Comparison of ENCODE assay signal across 1 cellular context in the genomic region with DNA sequence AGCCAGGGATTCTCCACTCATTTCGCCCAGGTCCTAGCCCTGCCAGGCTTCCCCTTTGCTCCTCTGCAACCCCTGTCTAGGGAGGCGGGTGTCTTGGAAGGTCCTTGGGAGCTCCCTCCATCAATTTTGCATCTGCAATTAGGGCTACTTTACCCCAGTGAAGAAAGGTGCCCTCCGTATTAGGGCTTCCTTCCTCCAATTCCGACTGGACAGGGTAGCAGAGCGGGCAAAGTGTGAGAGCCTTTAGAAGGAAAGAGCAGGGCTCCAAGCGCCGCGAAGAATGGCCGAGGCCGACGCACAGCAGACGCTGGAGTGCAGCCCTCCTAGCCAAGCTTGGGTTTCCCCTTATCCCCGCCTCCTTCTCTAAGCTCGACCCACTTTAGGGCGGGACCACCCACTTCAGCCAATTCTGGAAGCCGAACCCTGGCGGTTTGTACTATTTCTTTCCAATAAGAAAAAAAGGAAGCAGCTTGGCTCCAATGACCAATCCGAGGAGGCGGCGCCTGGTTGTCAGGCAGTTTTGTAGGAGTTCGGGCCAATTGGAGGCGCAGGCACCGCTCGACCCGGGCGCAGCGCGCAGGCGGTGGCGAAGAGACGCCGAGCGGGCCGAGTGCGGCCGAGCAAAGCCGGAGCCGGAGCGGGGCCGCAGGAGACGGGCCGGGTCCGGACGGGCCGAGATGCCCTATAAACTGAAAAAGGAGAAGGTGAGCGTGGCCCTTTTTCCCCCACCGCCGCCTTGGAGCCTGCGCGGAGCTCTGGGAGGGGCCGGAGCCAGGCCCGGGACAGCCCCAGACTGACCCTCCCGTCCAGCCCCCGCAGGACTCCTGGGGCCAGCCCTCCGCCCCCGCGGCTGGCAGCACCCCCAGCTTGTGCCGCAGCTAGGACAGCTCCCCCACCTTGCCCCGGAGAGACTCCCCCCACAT.
TF ChIP-seq lines count a peak whose summit lies in the region.

A gene (plus strand): TSS at position 570 of the 923 bp plus-strand sequence. CDS start 108 bp downstream, at position 678.

TF ChIP-seq in K562, 482 proteins besides CTCF, POLR2A, EP300 and RAD21 (continued from another document and continues in another):
- TF ChIP-seq, protein P1, sequence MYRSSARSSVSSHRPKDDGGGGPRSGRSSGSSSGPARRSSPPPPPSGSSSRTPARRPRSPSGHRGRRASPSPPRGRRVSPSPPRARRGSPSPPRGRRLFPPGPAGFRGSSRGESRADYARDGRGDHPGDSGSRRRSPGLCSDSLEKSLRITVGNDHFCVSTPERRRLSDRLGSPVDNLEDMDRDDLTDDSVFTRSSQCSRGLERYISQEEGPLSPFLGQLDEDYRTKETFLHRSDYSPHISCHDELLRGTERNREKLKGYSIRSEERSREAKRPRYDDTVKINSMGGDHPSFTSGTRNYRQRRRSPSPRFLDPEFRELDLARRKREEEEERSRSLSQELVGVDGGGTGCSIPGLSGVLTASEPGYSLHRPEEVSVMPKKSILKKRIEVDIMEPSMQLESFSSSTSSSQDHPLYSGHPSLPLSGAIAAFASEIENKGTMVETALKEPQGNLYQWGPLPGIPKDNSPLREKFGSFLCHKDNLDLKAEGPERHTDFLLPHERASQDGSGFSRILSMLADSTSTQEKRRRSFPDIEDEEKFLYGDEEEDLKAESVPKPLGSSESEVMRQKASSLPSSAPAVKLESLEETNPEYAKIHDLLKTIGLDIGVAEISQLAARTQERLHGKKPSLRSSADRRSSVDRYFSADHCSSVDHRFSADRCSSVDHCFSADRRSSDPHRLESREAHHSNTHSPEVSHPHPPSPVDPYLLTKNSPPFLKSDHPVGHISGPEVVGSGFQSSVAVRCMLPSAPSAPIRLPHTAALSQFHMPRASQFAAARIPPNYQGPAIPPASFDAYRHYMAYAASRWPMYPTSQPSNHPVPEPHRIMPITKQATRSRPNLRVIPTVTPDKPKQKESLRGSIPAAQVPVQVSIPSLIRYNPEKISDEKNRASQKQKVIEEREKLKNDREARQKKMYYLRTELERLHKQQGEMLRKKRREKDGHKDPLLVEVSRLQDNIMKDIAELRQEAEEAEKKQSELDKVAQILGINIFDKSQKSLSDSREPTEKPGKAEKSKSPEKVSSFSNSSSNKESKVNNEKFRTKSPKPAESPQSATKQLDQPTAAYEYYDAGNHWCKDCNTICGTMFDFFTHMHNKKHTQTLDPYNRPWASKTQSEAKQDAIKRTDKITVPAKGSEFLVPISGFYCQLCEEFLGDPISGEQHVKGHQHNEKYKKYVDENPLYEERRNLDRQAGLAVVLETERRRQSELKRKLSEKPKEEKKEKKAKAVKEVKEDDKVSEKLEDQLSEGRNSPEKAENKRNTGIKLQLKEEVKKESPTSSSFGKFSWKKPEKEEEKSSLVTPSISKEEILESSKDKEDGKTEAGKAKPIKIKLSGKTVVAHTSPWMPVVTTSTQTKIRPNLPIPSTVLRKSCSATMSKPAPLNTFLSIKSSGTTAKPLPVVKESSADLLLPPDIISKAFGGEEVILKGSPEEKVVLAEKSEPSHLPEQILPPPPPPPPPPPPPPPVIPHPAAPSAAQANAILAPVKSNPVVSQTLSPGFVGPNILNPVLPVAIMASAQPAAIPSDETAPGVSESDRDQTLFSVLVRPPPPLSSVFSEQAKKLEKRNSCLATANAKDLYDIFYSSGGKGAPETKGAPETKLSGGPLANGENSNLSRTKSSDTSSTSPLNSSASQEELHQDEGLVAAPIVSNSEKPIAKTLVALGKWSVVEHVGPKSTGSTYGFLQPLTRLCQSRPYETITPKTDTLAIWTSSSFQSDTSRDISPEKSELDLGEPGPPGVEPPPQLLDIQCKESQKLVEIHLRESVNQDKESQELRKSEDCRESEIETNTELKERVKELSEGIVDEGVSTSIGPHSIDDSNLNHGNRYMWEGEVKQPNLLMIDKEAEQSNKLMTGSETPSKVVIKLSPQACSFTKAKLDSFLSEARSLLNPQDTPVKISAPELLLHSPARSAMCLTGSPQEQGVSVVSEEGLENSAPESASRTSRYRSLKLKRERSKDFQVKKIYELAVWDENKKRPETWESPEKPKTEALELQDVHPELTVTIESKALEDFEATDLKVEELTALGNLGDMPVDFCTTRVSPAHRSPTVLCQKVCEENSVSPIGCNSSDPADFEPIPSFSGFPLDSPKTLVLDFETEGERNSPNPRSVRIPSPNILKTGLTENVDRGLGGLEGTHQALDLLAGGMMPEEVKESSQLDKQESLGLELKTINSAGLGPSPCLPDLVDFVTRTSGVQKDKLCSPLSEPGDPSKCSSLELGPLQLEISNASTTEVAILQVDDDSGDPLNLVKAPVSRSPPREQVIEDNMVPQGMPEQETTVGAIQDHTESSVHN (IDR thresholded peaks at IDR 0.05; ENCODE audit: borderline replicate concordance in 1 of 2, low read depth in 1 of 2) = no peak
- no peak for TF ChIP-seq KDM1A (IDR thresholded peaks at IDR 0.05)
- no peak for TF ChIP-seq ZNF165 (CRISPR knock-in tag; IDR thresholded peaks at IDR 0.05; ENCODE audit: borderline replicate concordance)
- TF ChIP-seq, protein P2, sequence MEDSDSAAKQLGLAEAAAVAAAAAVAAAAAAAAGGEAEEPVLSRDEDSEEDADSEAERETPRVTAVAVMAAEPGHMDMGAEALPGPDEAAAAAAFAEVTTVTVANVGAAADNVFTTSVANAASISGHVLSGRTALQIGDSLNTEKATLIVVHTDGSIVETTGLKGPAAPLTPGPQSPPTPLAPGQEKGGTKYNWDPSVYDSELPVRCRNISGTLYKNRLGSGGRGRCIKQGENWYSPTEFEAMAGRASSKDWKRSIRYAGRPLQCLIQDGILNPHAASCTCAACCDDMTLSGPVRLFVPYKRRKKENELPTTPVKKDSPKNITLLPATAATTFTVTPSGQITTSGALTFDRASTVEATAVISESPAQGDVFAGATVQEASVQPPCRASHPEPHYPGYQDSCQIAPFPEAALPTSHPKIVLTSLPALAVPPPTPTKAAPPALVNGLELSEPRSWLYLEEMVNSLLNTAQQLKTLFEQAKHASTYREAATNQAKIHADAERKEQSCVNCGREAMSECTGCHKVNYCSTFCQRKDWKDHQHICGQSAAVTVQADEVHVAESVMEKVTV (CRISPR knock-in tag; IDR thresholded peaks at IDR 0.05) = no peak
- TF ChIP-seq TCFL5 (CRISPR knock-in tag; conservative IDR thresholded peaks at IDR 0.05) = no peak
- peak; percentile 36 for TF ChIP-seq SP2 (IDR thresholded peaks at IDR 0.05; ENCODE audit: extremely low read depth, low read depth, low read length, poor library complexity, severe bottlenecking)
- TF ChIP-seq ZNF384 (IDR thresholded peaks at IDR 0.05; ENCODE audit: low read depth, low read length) = 0 out of 2 replicates have a peak, but pooled peaks have one; percentile 17
- 0 out of 2 replicates have a peak, but pooled peaks have one; percentile 44 for TF ChIP-seq ZBTB17 (CRISPR knock-in tag; IDR thresholded peaks at IDR 0.05)
- TF ChIP-seq MIER1 (IDR thresholded peaks at IDR 0.05; ENCODE audit: low read depth) = no peak
- TF ChIP-seq, protein P3, sequence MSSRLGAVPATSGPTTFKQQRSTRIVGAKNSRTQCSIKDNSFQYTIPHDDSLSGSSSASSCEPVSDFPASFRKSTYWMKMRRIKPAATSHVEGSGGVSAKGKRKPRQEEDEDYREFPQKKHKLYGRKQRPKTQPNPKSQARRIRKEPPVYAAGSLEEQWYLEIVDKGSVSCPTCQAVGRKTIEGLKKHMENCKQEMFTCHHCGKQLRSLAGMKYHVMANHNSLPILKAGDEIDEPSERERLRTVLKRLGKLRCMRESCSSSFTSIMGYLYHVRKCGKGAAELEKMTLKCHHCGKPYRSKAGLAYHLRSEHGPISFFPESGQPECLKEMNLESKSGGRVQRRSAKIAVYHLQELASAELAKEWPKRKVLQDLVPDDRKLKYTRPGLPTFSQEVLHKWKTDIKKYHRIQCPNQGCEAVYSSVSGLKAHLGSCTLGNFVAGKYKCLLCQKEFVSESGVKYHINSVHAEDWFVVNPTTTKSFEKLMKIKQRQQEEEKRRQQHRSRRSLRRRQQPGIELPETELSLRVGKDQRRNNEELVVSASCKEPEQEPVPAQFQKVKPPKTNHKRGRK (tag; IDR thresholded peaks at IDR 0.05) = no peak
- TF ChIP-seq HMG20A (CRISPR knock-in tag; conservative IDR thresholded peaks at IDR 0.05) = no peak
- no peak for TF ChIP-seq CBX3 (IDR thresholded peaks at IDR 0.05; ENCODE audit: borderline replicate concordance in 1 of 2, low read length in 2 of 2)
- no peak for TF ChIP-seq MECOM (CRISPR knock-in tag; IDR thresholded peaks at IDR 0.05)
- peak; percentile 20; the same call in 1 of the 2 replicates for TF ChIP-seq NFIC (IDR thresholded peaks at IDR 0.05)
- TF ChIP-seq MYNN (IDR thresholded peaks at IDR 0.05) = no peak
- no peak for TF ChIP-seq MYNN (CRISPR knock-in tag; IDR thresholded peaks at IDR 0.05)
- TF ChIP-seq IRF2 (CRISPR knock-in tag; IDR thresholded peaks at IDR 0.05) = no peak
- TF ChIP-seq, protein P4, sequence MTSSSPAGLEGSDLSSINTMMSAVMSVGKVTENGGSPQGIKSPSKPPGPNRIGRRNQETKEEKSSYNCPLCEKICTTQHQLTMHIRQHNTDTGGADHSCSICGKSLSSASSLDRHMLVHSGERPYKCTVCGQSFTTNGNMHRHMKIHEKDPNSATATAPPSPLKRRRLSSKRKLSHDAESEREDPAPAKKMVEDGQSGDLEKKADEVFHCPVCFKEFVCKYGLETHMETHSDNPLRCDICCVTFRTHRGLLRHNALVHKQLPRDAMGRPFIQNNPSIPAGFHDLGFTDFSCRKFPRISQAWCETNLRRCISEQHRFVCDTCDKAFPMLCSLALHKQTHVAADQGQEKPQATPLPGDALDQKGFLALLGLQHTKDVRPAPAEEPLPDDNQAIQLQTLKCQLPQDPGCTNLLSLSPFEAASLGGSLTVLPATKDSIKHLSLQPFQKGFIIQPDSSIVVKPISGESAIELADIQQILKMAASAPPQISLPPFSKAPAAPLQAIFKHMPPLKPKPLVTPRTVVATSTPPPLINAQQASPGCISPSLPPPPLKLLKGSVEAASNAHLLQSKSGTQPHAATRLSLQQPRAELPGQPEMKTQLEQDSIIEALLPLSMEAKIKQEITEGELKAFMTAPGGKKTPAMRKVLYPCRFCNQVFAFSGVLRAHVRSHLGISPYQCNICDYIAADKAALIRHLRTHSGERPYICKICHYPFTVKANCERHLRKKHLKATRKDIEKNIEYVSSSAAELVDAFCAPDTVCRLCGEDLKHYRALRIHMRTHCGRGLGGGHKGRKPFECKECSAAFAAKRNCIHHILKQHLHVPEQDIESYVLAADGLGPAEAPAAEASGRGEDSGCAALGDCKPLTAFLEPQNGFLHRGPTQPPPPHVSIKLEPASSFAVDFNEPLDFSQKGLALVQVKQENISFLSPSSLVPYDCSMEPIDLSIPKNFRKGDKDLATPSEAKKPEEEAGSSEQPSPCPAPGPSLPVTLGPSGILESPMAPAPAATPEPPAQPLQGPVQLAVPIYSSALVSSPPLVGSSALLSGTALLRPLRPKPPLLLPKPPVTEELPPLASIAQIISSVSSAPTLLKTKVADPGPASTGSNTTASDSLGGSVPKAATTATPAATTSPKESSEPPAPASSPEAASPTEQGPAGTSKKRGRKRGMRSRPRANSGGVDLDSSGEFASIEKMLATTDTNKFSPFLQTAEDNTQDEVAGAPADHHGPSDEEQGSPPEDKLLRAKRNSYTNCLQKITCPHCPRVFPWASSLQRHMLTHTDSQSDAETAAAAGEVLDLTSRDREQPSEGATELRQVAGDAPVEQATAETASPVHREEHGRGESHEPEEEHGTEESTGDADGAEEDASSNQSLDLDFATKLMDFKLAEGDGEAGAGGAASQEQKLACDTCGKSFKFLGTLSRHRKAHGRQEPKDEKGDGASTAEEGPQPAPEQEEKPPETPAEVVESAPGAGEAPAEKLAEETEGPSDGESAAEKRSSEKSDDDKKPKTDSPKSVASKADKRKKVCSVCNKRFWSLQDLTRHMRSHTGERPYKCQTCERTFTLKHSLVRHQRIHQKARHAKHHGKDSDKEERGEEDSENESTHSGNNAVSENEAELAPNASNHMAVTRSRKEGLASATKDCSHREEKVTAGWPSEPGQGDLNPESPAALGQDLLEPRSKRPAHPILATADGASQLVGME (CRISPR knock-in tag; IDR thresholded peaks at IDR 0.05) = no peak
- no peak for TF ChIP-seq KLF13 (tag; IDR thresholded peaks at IDR 0.05; ENCODE audit: borderline replicate concordance, low read depth)
- TF ChIP-seq BMI1 (IDR thresholded peaks at IDR 0.05; ENCODE audit: low read length) = no peak
- TF ChIP-seq ZNF445 (CRISPR knock-in tag; IDR thresholded peaks at IDR 0.05; ENCODE audit: low read depth) = no peak
- no peak for TF ChIP-seq BRD4 (IDR thresholded peaks at IDR 0.05)
- peak; percentile 65; the same call in 1 of the 2 replicates for TF ChIP-seq KDM2B (CRISPR knock-in tag; IDR thresholded peaks at IDR 0.05)
- no peak for TF ChIP-seq ZNF184 (CRISPR knock-in tag; IDR thresholded peaks at IDR 0.05)
- TF ChIP-seq GABPB1 (CRISPR knock-in tag; IDR thresholded peaks at IDR 0.05) = peak; percentile 54
- TF ChIP-seq XRCC4 (IDR thresholded peaks at IDR 0.05; ENCODE audit: extremely low read depth, insufficient read depth, insufficient read length) = no peak
- TF ChIP-seq ZNF778 (CRISPR knock-in tag; IDR thresholded peaks at IDR 0.05) = no peak
- peak; percentile 34; the same call in 1 of the 2 replicates for TF ChIP-seq HLTF (IDR thresholded peaks at IDR 0.05)
- 0 out of 2 replicates have a peak, but pooled peaks have one; percentile 43 for TF ChIP-seq TRIM28 (IDR thresholded peaks at IDR 0.05)
- TF ChIP-seq CXXC5 (CRISPR knock-in tag; IDR thresholded peaks at IDR 0.05) = peak; percentile 65
- no peak for TF ChIP-seq ZNF507 (tag; conservative IDR thresholded peaks at IDR 0.05)
- TF ChIP-seq, protein P5, sequence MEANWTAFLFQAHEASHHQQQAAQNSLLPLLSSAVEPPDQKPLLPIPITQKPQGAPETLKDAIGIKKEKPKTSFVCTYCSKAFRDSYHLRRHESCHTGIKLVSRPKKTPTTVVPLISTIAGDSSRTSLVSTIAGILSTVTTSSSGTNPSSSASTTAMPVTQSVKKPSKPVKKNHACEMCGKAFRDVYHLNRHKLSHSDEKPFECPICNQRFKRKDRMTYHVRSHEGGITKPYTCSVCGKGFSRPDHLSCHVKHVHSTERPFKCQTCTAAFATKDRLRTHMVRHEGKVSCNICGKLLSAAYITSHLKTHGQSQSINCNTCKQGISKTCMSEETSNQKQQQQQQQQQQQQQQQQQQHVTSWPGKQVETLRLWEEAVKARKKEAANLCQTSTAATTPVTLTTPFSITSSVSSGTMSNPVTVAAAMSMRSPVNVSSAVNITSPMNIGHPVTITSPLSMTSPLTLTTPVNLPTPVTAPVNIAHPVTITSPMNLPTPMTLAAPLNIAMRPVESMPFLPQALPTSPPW (CRISPR knock-in tag; IDR thresholded peaks at IDR 0.05) = no peak; the same call in 1 of the 2 replicates
- TF ChIP-seq, protein P6, sequence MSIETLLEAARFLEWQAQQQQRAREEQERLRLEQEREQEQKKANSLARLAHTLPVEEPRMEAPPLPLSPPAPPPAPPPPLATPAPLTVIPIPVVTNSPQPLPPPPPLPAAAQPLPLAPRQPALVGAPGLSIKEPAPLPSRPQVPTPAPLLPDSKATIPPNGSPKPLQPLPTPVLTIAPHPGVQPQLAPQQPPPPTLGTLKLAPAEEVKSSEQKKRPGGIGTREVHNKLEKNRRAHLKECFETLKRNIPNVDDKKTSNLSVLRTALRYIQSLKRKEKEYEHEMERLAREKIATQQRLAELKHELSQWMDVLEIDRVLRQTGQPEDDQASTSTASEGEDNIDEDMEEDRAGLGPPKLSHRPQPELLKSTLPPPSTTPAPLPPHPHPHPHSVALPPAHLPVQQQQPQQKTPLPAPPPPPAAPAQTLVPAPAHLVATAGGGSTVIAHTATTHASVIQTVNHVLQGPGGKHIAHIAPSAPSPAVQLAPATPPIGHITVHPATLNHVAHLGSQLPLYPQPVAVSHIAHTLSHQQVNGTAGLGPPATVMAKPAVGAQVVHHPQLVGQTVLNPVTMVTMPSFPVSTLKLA (conservative IDR thresholded peaks at IDR 0.05) = no peak
- TF ChIP-seq SPI1 (IDR thresholded peaks at IDR 0.05; ENCODE audit: borderline replicate concordance, low read depth, low read length) = peak; percentile 48; the same call in 1 of the 2 replicates
- no peak for TF ChIP-seq CBX5 (IDR thresholded peaks at IDR 0.05; ENCODE audit: borderline replicate concordance, low read depth)
- no peak for TF ChIP-seq CEBPG (CRISPR knock-in tag; IDR thresholded peaks at IDR 0.05)
- no peak for TF ChIP-seq CEBPG (tag; conservative IDR thresholded peaks at IDR 0.05 in 1 of 2, IDR thresholded peaks at IDR 0.05 in 1 of 2)
- no peak for TF ChIP-seq ZNF41 (CRISPR knock-in tag; conservative IDR thresholded peaks at IDR 0.05)
